Comparison of ENCODE assay signal across 23 cellular contexts in genomic region chr6:167705211-167705750, GRCh38.
"Had no signal": no experiment of that assay in that cellular context is flagged by ENCODE, and none has a peak within 500 bp of the region (broad histone marks: within the 10 kb centered on the region; RNA-seq: fewer than 3 reads in every experiment).

No MANE protein-coding gene starts in this region.

- H3K27me3 ChIP-seq: adrenal gland, heart right ventricle, neural progenitor cell had no signal

- H3K4me1 ChIP-seq: adrenal gland, neural progenitor cell, parathyroid adenoma had no signal

- H3K9me3 ChIP-seq: adrenal gland, esophagus squamous epithelium, heart right ventricle, mucosa of descending colon had no signal

- H3K4me3 Mint-ChIP-seq: activated CD8-positive, alpha-beta T cell treated with anti-CD3 and anti-CD28 coated beads, Interleukin-2, amount 10 ng/mL, durations not matched to agents 7 days and 5 days; activated naive CD4-positive, alpha-beta T cell treated with anti-CD3 and anti-CD28 coated beads, Interleukin-2, amount 50 U/mL, for 24 hours; memory B cell; neural progenitor cell; WTC11 had no signal

- H3K4me3 ChIP-seq: adrenal gland, esophagus squamous epithelium, heart right ventricle, mucosa of descending colon, neural progenitor cell had no signal

- H3K27ac ChIP-seq: adrenal gland, esophagus squamous epithelium, heart right ventricle, neural progenitor cell, parathyroid adenoma had no signal

- ATAC-seq: heart right ventricle, left ventricle myocardium superior, mucosa of descending colon, WTC11 had no signal

- H3K27ac Mint-ChIP-seq: activated CD8-positive, alpha-beta T cell treated with anti-CD3 and anti-CD28 coated beads, Interleukin-2, amount 10 ng/mL, durations not matched to agents 7 days and 5 days; memory B cell; WTC11 had no signal

- DNase-seq: activated CD4-positive, alpha-beta T cell treated with anti-CD3 and anti-CD28 coated beads for 48 hours; activated CD8-positive, alpha-beta memory T cell treated with anti-CD3 and anti-CD28 coated beads, Interleukin-2, amount 50 U/mL, for 48 hours; activated CD8-positive, alpha-beta T cell treated with anti-CD3 and anti-CD28 coated beads, Interleukin-2, amount 10 ng/mL, durations not matched to agents 7 days and 5 days; activated effector memory CD4-positive, alpha-beta T cell treated with anti-CD3 and anti-CD28 coated beads, Interleukin-2, amount 50 U/mL, for 16 hours; activated T-cell treated with anti-CD3 and anti-CD28 coated beads, Interleukin-2, amount 50 U/mL, for 48 hours; cerebellar nuclear complex; effector memory CD4-positive, alpha-beta T cell; esophagus squamous epithelium; heart right ventricle; kidney glomerular epithelial cell; left ventricle myocardium superior; mucosa of descending colon; naive B cell; stimulated activated CD8-positive, alpha-beta memory T cell treated with anti-CD3 and anti-CD28 coated beads, Interleukin-4, amount 100 ng/mL, for 48 hours; stimulated activated naive CD4-positive, alpha-beta T cell had no signal

- H3K36me3 Mint-ChIP-seq: activated naive CD4-positive, alpha-beta T cell treated with anti-CD3 and anti-CD28 coated beads, Interleukin-2, amount 50 U/mL, for 24 hours; memory B cell; naive B cell; neural progenitor cell; WTC11 had no signal

- FAIRE-seq: bronchial epithelial cell, TTC549 had no signal

- H3K36me3 ChIP-seq: adrenal gland, esophagus squamous epithelium, heart right ventricle, neural progenitor cell had no signal

- H3K9me3 Mint-ChIP-seq: activated naive CD4-positive, alpha-beta T cell treated with anti-CD3 and anti-CD28 coated beads, Interleukin-2, amount 50 U/mL, for 24 hours; memory B cell; WTC11 had no signal
